Comparison of ENCODE assay signal across 19 cellular contexts in the genomic region with DNA sequence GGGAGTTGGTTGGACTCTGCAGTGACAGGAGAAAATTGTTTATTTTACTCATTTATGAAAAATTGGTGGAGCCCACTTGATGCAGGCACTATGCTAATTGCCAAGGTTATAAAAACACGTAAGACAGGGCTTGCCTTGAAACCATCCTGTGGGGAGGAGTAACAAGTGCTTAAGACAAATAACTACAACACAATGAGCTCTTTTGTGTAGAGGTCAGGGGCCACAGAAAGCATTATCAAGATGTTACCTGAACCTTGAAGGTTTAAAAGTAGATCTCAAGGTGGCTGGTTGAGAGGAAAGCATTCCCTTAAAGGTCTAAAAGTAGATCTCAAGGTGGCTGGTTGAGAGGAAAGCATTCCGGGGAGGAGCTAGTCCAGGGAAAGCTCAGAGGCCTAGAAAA.
DNase-seq lines count a peak whose midpoint lies in the region; ATAC-seq and TF ChIP-seq lines count a peak whose summit lies in the region.
"Had no signal": no experiment of that assay in that cellular context is flagged by ENCODE, and none has a peak within 500 bp of the region (broad histone marks: within the 10 kb centered on the region; RNA-seq: fewer than 3 reads in every experiment).

No MANE protein-coding gene starts in this region.

- H4K5ac ChIP-seq in mesendoderm (ENCODE audit: low read length), result no peak overlapping the region

- no peaks in the 10 kb centered on the region for H3K79me1 ChIP-seq in mesendoderm (ENCODE audit: low read length)

- no peak overlapping the region for H2BK120ac ChIP-seq in mesendoderm (ENCODE audit: low read depth, low read length)

- no peaks in the 10 kb centered on the region for H3K36me3 Mint-ChIP-seq in endodermal cell (ENCODE audit: low read depth)
- H3K36me3 Mint-ChIP-seq in natural killer cell, result no peaks in the 10 kb centered on the region
- H3K36me3 Mint-ChIP-seq: CD14-positive monocyte; CD4-positive, alpha-beta memory T cell had no signal

- H3K4me2 ChIP-seq in mesendoderm (ENCODE audit: low read length), result no peak overlapping the region
- H3K4me2 ChIP-seq: BLaER1 had no signal

- H3K4me1 ChIP-seq in HUES64 (ENCODE audit: insufficient read depth, low read length), result peaks cover 36% of the 10 kb centered on the region
- H3K4me1 ChIP-seq in endodermal cell (ENCODE audit: control insufficient read depth, insufficient read depth, low read length), result no peaks in the 10 kb centered on the region
- no peaks in the 10 kb centered on the region for H3K4me1 ChIP-seq in mesendoderm (ENCODE audit: control insufficient read depth, low read depth, low read length)
- H3K4me1 ChIP-seq: BLaER1 had no signal

- TF ChIP-seq CTCF in endodermal cell (conservative IDR thresholded peaks at IDR 0.05) (no peak), natural killer cell (IDR thresholded peaks at IDR 0.05) (no peak)

- H3K27me3 Mint-ChIP-seq in endodermal cell (ENCODE audit: insufficient read depth) (no peaks in the 10 kb centered on the region), natural killer cell (ENCODE audit: low read depth in 2 of 2) (peaks cover 2 to 11% of the 10 kb centered on the region in 2 donors)
- H3K27me3 Mint-ChIP-seq: CD4-positive, alpha-beta memory T cell had no signal

- no peak overlapping the region for H2AK5ac ChIP-seq in mesendoderm (ENCODE audit: low read length)

- H3K4me3 Mint-ChIP-seq in endodermal cell (no peak overlapping the region), natural killer cell (no peak overlapping the region)
- H3K4me3 Mint-ChIP-seq: CD14-positive monocyte; CD4-positive, alpha-beta memory T cell had no signal

- no peak overlapping the region for H3K23ac ChIP-seq in mesendoderm (ENCODE audit: low read length)

- peak overlapping the region; percentile 13 for H4K8ac ChIP-seq in mesendoderm (ENCODE audit: low read depth, low read length)

- no peak overlapping the region for H3K18ac ChIP-seq in mesendoderm (ENCODE audit: low read length)

- no peak overlapping the region for H3K4ac ChIP-seq in mesendoderm (ENCODE audit: low read depth, low read length)

- H3K9me3 ChIP-seq in HUES64 (ENCODE audit: insufficient read depth, low read depth, low read length) (no peaks in the 10 kb centered on the region), endodermal cell (ENCODE audit: control insufficient read depth, low read length) (no peaks in the 10 kb centered on the region)
- H3K9me3 ChIP-seq: BLaER1 had no signal

- no peak overlapping the region for H3K4me3 ChIP-seq in HUES64 (ENCODE audit: low read length)
- H3K4me3 ChIP-seq in endodermal cell (ENCODE audit: low read length), result no peak overlapping the region
- H3K4me3 ChIP-seq in mesendoderm (ENCODE audit: low read length), result no peak overlapping the region
- H3K4me3 ChIP-seq: BLaER1, GM12878, GM23248, K562 had no signal

- no peak overlapping the region for H2BK5ac ChIP-seq in mesendoderm (ENCODE audit: low read length)

- H3K36me3 ChIP-seq in HUES64 (ENCODE audit: insufficient read depth, low read length) (no peaks in the 10 kb centered on the region), endodermal cell (ENCODE audit: control insufficient read depth, insufficient read depth, low read length) (no peaks in the 10 kb centered on the region), mesendoderm (ENCODE audit: control insufficient read depth, insufficient read depth, low read length) (no peaks in the 10 kb centered on the region)
- H3K36me3 ChIP-seq: BLaER1 had no signal

- H3K27ac Mint-ChIP-seq in endodermal cell, result peak overlapping the region; percentile 79
- H3K27ac Mint-ChIP-seq in natural killer cell, result no peak overlapping the region
- H3K27ac Mint-ChIP-seq: CD4-positive, alpha-beta memory T cell had no signal

- peak; percentile 6 for DNase-seq in ELF-1 (ENCODE audit: low read depth, low spot score)
- peak; percentile 57 for DNase-seq in endodermal cell
- peak; percentile 37 for DNase-seq in mesendoderm
- no peak for DNase-seq in natural killer cell
- DNase-seq in HUDEP-2 (lab: John Stamatoyannopoulos, UW; ENCODE audit: unreplicated experiment in 76 of 76), result no peak
- DNase-seq: 8988T; Calu3; CD4-positive, alpha-beta memory T cell; DMS79 treated with DMSO at 0.1 percent for 48 hours; GM23248; H7; IMR-90 had no signal

- WGBS in HUES64, result 57% methylated on average over 2 of the region's 2 CpGs
- WGBS in endodermal cell (ENCODE audit: insufficient coverage in 1 of 2, insufficient read length in 1 of 2), 2 experiments, result 77% methylated on average over 2 of the region's 2 CpGs; no CpG with 5 or more reads in 1 of the 2 experiments
- no CpG with 5 or more reads among the region's 2 CpGs for WGBS in mesendoderm (ENCODE audit: extremely low coverage, insufficient coverage, low lambda C conversion rate)

- peaks cover 23% of the 10 kb centered on the region for H3K4me1 Mint-ChIP-seq in endodermal cell
- no peaks in the 10 kb centered on the region for H3K4me1 Mint-ChIP-seq in natural killer cell
- H3K4me1 Mint-ChIP-seq: CD4-positive, alpha-beta memory T cell had no signal

- H3K9me3 Mint-ChIP-seq in endodermal cell (no peaks in the 10 kb centered on the region), natural killer cell (peaks cover 0 to 2% of the 10 kb centered on the region in 2 donors)

- H3K56ac ChIP-seq in mesendoderm (ENCODE audit: low read length), result no peak overlapping the region

- peak overlapping the region; percentile 22; the same call in 1 of the 2 replicates for H3K27ac ChIP-seq in HUES64 (ENCODE audit: low read depth, low read length)
- no peak overlapping the region for H3K27ac ChIP-seq in endodermal cell (ENCODE audit: low read depth, low read length)
- no peak overlapping the region for H3K27ac ChIP-seq in mesendoderm (ENCODE audit: low read depth, low read length)
- H3K27ac ChIP-seq: BLaER1, GM23248 had no signal

- no peak overlapping the region for H2BK15ac ChIP-seq in mesendoderm (replicated peaks; ENCODE audit: low read depth)

- H3K79me2 ChIP-seq in mesendoderm (ENCODE audit: control insufficient read depth, insufficient read depth, low read length), result no peaks in the 10 kb centered on the region

- intact Hi-C loops in natural killer cell (cut with micrococcal nuclease), result no loop called here

- no peak overlapping the region for H3K9ac ChIP-seq in HUES64 (ENCODE audit: low read depth, low read length)
- no peak overlapping the region for H3K9ac ChIP-seq in endodermal cell (ENCODE audit: extremely low read depth, low read length, poor library complexity, severe bottlenecking)
- H3K9ac ChIP-seq in mesendoderm (ENCODE audit: low read length), result no peak overlapping the region
- H3K9ac ChIP-seq: BLaER1, GM23248 had no signal

- H3K27me3 ChIP-seq in HUES64 (ENCODE audit: insufficient read depth, low read length) (no peaks in the 10 kb centered on the region), endodermal cell (ENCODE audit: control insufficient read depth, insufficient read depth, low read length, poor library complexity, severe bottlenecking) (no peaks in the 10 kb centered on the region), mesendoderm (ENCODE audit: insufficient read depth, low read length, poor library complexity) (no peaks in the 10 kb centered on the region)
- H3K27me3 ChIP-seq: BLaER1 had no signal

- ATAC-seq in natural killer cell (no peak), HG03025 (IDR thresholded peaks at IDR 0.05; ENCODE audit: low FRiP score, unreplicated experiment) (no peak), HG03354 (IDR thresholded peaks at IDR 0.05; ENCODE audit: poor library complexity, severe bottlenecking, unreplicated experiment) (no peak)
- ATAC-seq: GM12878, K562 had no signal

Comparison
In these comparisons a context has a peak if more than half of its experiments do, and no peak if none do; other contexts are left out.
1. DNase-seq: peak in ELF-1 (single experiment), endodermal cell (single experiment) and mesendoderm (single experiment); none in natural killer cell (single experiment) and HUDEP-2 (0 of 76).